Comparison of ENCODE assay signal across 8 cellular contexts in the genomic region with DNA sequence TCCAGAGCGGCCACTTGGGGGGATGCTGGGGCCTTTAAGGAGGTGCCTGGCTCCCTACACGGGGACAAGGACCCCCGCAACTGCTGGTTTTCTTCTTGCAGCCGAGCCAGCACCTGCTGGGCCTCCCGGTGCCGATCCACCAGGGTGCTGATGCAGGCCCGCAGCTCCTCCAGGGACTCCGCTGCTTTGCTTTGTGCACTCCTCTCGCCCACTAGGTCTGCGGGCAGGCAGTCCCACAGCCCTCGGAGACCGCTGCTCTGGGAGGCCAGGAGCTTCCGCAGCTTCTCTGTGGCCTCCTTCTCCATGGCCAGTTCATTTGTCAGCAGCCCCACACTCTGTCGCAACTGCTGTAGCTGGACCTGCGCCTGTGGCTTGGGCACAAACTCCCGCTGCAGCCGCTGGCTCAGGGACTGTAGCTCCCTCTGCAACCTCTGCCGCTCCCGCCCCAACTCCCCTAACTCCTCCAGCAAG. TPM values are rescaled to one million over a fixed set of nuclear protein-coding genes. Genes with fewer than 3 reads are reported as not detected.
A peak's percentile ranks its signal among the peaks of the same experiment; 100 is the strongest.
DNase-seq lines count a peak whose midpoint lies in the region; TF ChIP-seq lines count a peak whose summit lies in the region.

No MANE protein-coding gene starts in this region.

- DNase-seq in HFFc6, result no peak
- peak; percentile 17 for DNase-seq in astrocyte of the spinal cord (ENCODE audit: low read depth, low spot score)
- peak; percentile 35 for DNase-seq in iPS-NIHi7 (ENCODE audit: extremely low spot score)
- DNase-seq in glomerular visceral epithelial cell (ENCODE audit: extremely low spot score), result no peak
- no peak for DNase-seq in HPDE6-E6E7 (ENCODE audit: extremely low spot score)
- DNase-seq in NCI-H1436 treated with DMSO at 0.1 percent for 48 hours (lab: John Stamatoyannopoulos, UW), result no peak
- DNase-seq in DMS153 (lab: John Stamatoyannopoulos, UW), result no peak

- peaks cover 22% of the 10 kb centered on the region for H3K27me3 Mint-ChIP-seq in HFFc6 (ENCODE audit: insufficient read depth)

- H3K9me3 ChIP-seq in skeletal muscle tissue (ENCODE audit: control insufficient read depth in 3 of 3, low read length in 3 of 3), result no peaks in the 10 kb centered on the region

- peaks cover 17 to 23% (median 18%) of the 10 kb centered on the region in 3 donors for H3K4me1 ChIP-seq in skeletal muscle tissue (ENCODE audit: control insufficient read depth in 3 of 3, insufficient read depth in 3 of 3, low read length in 3 of 3)

- TF ChIP-seq CTCF in HFFc6 (IDR thresholded peaks at IDR 0.05) (no peak), astrocyte of the spinal cord (IDR thresholded peaks at IDR 0.05; ENCODE audit: low read depth, low read length) (no peak)

- H3K27ac Mint-ChIP-seq in HFFc6, result peak overlapping the region; percentile 77

- H3K4me1 Mint-ChIP-seq in HFFc6 (ENCODE audit: low read depth), result peaks cover 19% of the 10 kb centered on the region

- H3K4me3 Mint-ChIP-seq in HFFc6, result peak overlapping the region; percentile 87

- peak overlapping the region; percentile 75 to 87 (median 82) for H3K9ac ChIP-seq in skeletal muscle tissue (ENCODE audit: low read depth in 1 of 3, low read length in 3 of 3)

- peak overlapping the region; percentile 42 for H3K4me3 ChIP-seq in astrocyte of the spinal cord (ENCODE audit: low read depth, low read length)
- peak overlapping the region; percentile 81 to 86 (median 83) for H3K4me3 ChIP-seq in skeletal muscle tissue (ENCODE audit: low read length in 3 of 3)

- in situ Hi-C loops in astrocyte of the spinal cord (cut with HindIII; ENCODE audit: low sequenced_read_pairs), result no loop called here

- no peaks in the 10 kb centered on the region for H3K36me3 Mint-ChIP-seq in HFFc6 (ENCODE audit: low read depth)

- no peaks in the 10 kb centered on the region for H3K9me3 Mint-ChIP-seq in HFFc6

- peaks cover 2 to 6% (median 6%) of the 10 kb centered on the region in 3 donors for H3K36me3 ChIP-seq in skeletal muscle tissue (ENCODE audit: control insufficient read depth in 3 of 3, insufficient read depth in 3 of 3, low read length in 3 of 3)

- H3K27ac ChIP-seq in skeletal muscle tissue (ENCODE audit: low read depth, low read length), result peak overlapping the region; percentile 61

- no peaks in the 10 kb centered on the region for H3K27me3 ChIP-seq in skeletal muscle tissue (ENCODE audit: control insufficient read depth in 3 of 3, insufficient read depth in 3 of 3, low read length in 3 of 3)

RNA-seq across cellular contexts. Expression of a gene that starts 13.2 kb away (rescaled TPM):
- 1 to 10 TPM in 4 of 6 experiments, under 1 TPM in 2; 0.75 to 2.0 (median 1.1) TPM for total RNA-seq in HFFc6 (2021; fragmentation: NEBNext Ultra II Directional; extraction: Animal tissue kit (Norgen Biotek cat#: 25700))
- 1.6 TPM for total RNA-seq in skeletal muscle tissue

RNA-seq across cellular contexts. Expression of a gene that starts 13.6 kb away (rescaled TPM):
- total RNA-seq in HFFc6 (2021; fragmentation: NEBNext Ultra II Directional; extraction: Animal tissue kit (Norgen Biotek cat#: 25700)), result 10 to 100 TPM; 45.2 to 53.8 (median 51.6) TPM
- 5.7 TPM for total RNA-seq in skeletal muscle tissue

RNA-seq across cellular contexts. Expression of a gene that starts 27.0 kb away (rescaled TPM):
- 1 to 10 TPM; 2.4 to 4.5 (median 3.6) TPM for total RNA-seq in HFFc6 (2021; fragmentation: NEBNext Ultra II Directional; extraction: Animal tissue kit (Norgen Biotek cat#: 25700))
- 8.9 TPM for total RNA-seq in skeletal muscle tissue

RNA-seq across cellular contexts. Expression of a gene that starts 37.4 kb away (rescaled TPM):
- total RNA-seq in HFFc6 (2021; fragmentation: NEBNext Ultra II Directional; extraction: Animal tissue kit (Norgen Biotek cat#: 25700)), result 1 to 10 TPM in 4 of 6 experiments, under 1 TPM in 2; 0.78 to 1.3 (median 1.0) TPM
- 3.1 TPM for total RNA-seq in skeletal muscle tissue

RNA-seq across cellular contexts. Expression of a gene that starts 46.1 kb away (rescaled TPM):
- total RNA-seq in HFFc6 (2021; fragmentation: NEBNext Ultra II Directional; extraction: Animal tissue kit (Norgen Biotek cat#: 25700)), result 10 to 100 TPM; 30.3 to 41.1 (median 35.6) TPM
- total RNA-seq in skeletal muscle tissue, result 26.6 TPM

Comparison
In these comparisons a context has a peak if more than half of its experiments do, and no peak if none do; other contexts are left out.
1. DNase-seq: peak in astrocyte of the spinal cord (single experiment) and iPS-NIHi7 (single experiment); none in HFFc6 (single experiment), glomerular visceral epithelial cell (single experiment), HPDE6-E6E7 (single experiment), NCI-H1436 treated with DMSO at 0.1 percent for 48 hours (single experiment) and DMS153 (single experiment).